Comparison of ENCODE assay signal across 8 cellular contexts in genomic region chr7:75762350-75762917, GRCh38. TPM values are rescaled to one million over a fixed set of nuclear protein-coding genes. Genes with fewer than 3 reads are reported as not detected.
DNase-seq lines count a peak whose midpoint lies in the region; ATAC-seq and TF ChIP-seq lines count a peak whose summit lies in the region.

No MANE protein-coding gene starts in this region.

- no peaks in the 10 kb centered on the region for H3K36me3 ChIP-seq in left lung
- no peaks in the 10 kb centered on the region for H3K36me3 ChIP-seq in upper lobe of right lung

- ATAC-seq in left lung (peak; percentile 93), upper lobe of right lung (peak; percentile 94), HG02970 (IDR thresholded peaks at IDR 0.05; ENCODE audit: low FRiP score, unreplicated experiment) (no peak)

- H3K27me3 ChIP-seq in left lung (no peaks in the 10 kb centered on the region), upper lobe of right lung (no peaks in the 10 kb centered on the region)

- intact Hi-C loops in left lung (cut with DNase I), result no loop called here
- intact Hi-C loops in upper lobe of right lung (cut with DNase I), result loop anchor here (10.0 kb wide), 1 partner anchor 188 kb away; no protein-coding TSS in a partner anchor

- H3K9me3 ChIP-seq in left lung (no peaks in the 10 kb centered on the region), upper lobe of right lung (no peaks in the 10 kb centered on the region)

- TF ChIP-seq CTCF in left lung (IDR thresholded peaks at IDR 0.05) (peak in 1 of 2 donors; percentile 62), upper lobe of right lung (IDR thresholded peaks at IDR 0.05) (peak; percentile 76)

- H3K4me3 ChIP-seq in left lung (no peak overlapping the region), upper lobe of right lung (no peak overlapping the region)

- DNase-seq in EL (peak; percentile 63), HPDE6-E6E7 (ENCODE audit: extremely low spot score) (peak; percentile 81), NOMO-1 treated with dmso at 0.1 percent for 144 hours (lab: John Stamatoyannopoulos, UW; ENCODE audit: unreplicated experiment) (peak; percentile 63), cerebellar cortex (ENCODE audit: low spot score) (peak; percentile 78), left lung (no peak), upper lobe of right lung (no peak)
- DNase-seq in stimulated activated naive CD4-positive, alpha-beta T cell treated with Interleukin-2 at 50 U/mL for 16 hours (lab: John Stamatoyannopoulos, UW), result no peak

- H3K4me1 ChIP-seq in left lung (peaks cover 0 to 6% of the 10 kb centered on the region in 2 donors), upper lobe of right lung (no peaks in the 10 kb centered on the region)

- H3K27ac ChIP-seq in left lung (no peak overlapping the region), upper lobe of right lung (no peak overlapping the region)

RNA-seq across cellular contexts. Expression of gene CCL26, which starts 9.6 kb away (rescaled TPM):
- under 1 TPM in 1 of 2 donors, not detected in 1; 0.58 TPM for total RNA-seq in left lung
- total RNA-seq in upper lobe of right lung, result 1.2 TPM

RNA-seq across cellular contexts. Expression of gene HIP1, which starts 23.7 kb away (rescaled TPM):
- total RNA-seq in left lung (10 to 100 TPM; 83.8 to 84.2 TPM), upper lobe of right lung (86.2 TPM)

RNA-seq across cellular contexts. Expression of gene CCL24, which starts 51.2 kb away (rescaled TPM):
- total RNA-seq in left lung (1 to 10 TPM; 1.7 to 3.3 TPM), upper lobe of right lung (4.8 TPM)

Comparison
In these comparisons a context has a peak if more than half of its experiments do, and no peak if none do; other contexts are left out.
1. DNase-seq: peak in EL (single experiment), HPDE6-E6E7 (single experiment), NOMO-1 treated with dmso at 0.1 percent for 144 hours (single experiment) and cerebellar cortex (single experiment); none in left lung (0 of 2), upper lobe of right lung (single experiment) and stimulated activated naive CD4-positive, alpha-beta T cell treated with Interleukin-2 at 50 U/mL for 16 hours (single experiment).